ENCODE assay signal across 8 cellular contexts in genomic region chr17:164536-165235, GRCh38. TPM values are rescaled to one million over a fixed set of nuclear protein-coding genes. Genes with fewer than 3 reads are reported as not detected.
DNase-seq lines count a peak whose midpoint lies in the region; ATAC-seq and TF ChIP-seq lines count a peak whose summit lies in the region.

No MANE protein-coding gene starts in this region.

- H3K36me3 ChIP-seq in endodermal cell (ENCODE audit: control insufficient read depth, insufficient read depth, low read length), result no peaks in the 10 kb centered on the region

- ATAC-seq in HG02588 (IDR thresholded peaks at IDR 0.05; ENCODE audit: unreplicated experiment) (no peak), GM19324 (IDR thresholded peaks at IDR 0.05; ENCODE audit: low FRiP score, unreplicated experiment) (no peak)

- H3K27ac Mint-ChIP-seq in endodermal cell, result no peak overlapping the region

- WGBS in endodermal cell (ENCODE audit: insufficient coverage in 1 of 2, insufficient read length in 1 of 2), 2 experiments, result 82 to 91% methylated on average over 6 to 14 of the region's 14 CpGs

- no peaks in the 10 kb centered on the region for H3K27me3 ChIP-seq in endodermal cell (ENCODE audit: control insufficient read depth, insufficient read depth, low read length, poor library complexity, severe bottlenecking)

- H3K9me3 Mint-ChIP-seq in endodermal cell, result no peaks in the 10 kb centered on the region

- no peak overlapping the region for H3K4me3 ChIP-seq in AG09309 (ENCODE audit: control insufficient read depth, low read depth, low read length)
- H3K4me3 ChIP-seq in endodermal cell (ENCODE audit: low read length), result no peak overlapping the region

- DNase-seq in AG09309 (ENCODE audit: low read depth) (peak; percentile 11), GM04504 (ENCODE audit: low read depth) (peak; percentile 13), SHP77 (lab: John Stamatoyannopoulos, UW) (peak; percentile 58 to 71), endodermal cell (peak; percentile 90), mucosa of gallbladder (ENCODE audit: low spot score) (peak; percentile 57), NCI-H146 treated with DMSO at 0.1 percent for 48 hours (lab: John Stamatoyannopoulos, UW; ENCODE audit: unreplicated experiment) (no peak)

- H3K27me3 Mint-ChIP-seq in endodermal cell (ENCODE audit: insufficient read depth), result peaks cover 2% of the 10 kb centered on the region

- TF ChIP-seq CTCF in AG09309 (IDR thresholded peaks at IDR 0.05; ENCODE audit: control insufficient read depth, insufficient read depth, low read depth, low read length, missing control alignments) (peak; percentile 61), endodermal cell (conservative IDR thresholded peaks at IDR 0.05) (peak; percentile 79)

- no peaks in the 10 kb centered on the region for H3K36me3 Mint-ChIP-seq in endodermal cell (ENCODE audit: low read depth)

- H3K4me1 Mint-ChIP-seq in endodermal cell, result no peaks in the 10 kb centered on the region

- no peak overlapping the region for H3K9ac ChIP-seq in endodermal cell (ENCODE audit: extremely low read depth, low read length, poor library complexity, severe bottlenecking)

- no peaks in the 10 kb centered on the region for H3K4me1 ChIP-seq in endodermal cell (ENCODE audit: control insufficient read depth, insufficient read depth, low read length)

- H3K9me3 ChIP-seq in endodermal cell (ENCODE audit: control insufficient read depth, low read length), result no peaks in the 10 kb centered on the region

- peak overlapping the region; percentile 24 for H3K27ac ChIP-seq in endodermal cell (ENCODE audit: low read depth, low read length)

- no peak overlapping the region for H3K4me3 Mint-ChIP-seq in endodermal cell

RNA-seq across cellular contexts. Expression of gene DOC2B, which starts 16.8 kb away (rescaled TPM):
- total RNA-seq in endodermal cell, result 1 to 10 TPM; 1.4 to 2.6 TPM
- 4.2 TPM for polyA plus RNA-seq in endodermal cell (2013, experiment 1 of 2)
- polyA plus RNA-seq in endodermal cell (2013, experiment 2 of 2), result 3.7 TPM
- 4.5 TPM for total RNA-seq in mucosa of gallbladder

RNA-seq across cellular contexts. Expression of gene SCGB1C2, which starts 27.3 kb away (rescaled TPM):
- total RNA-seq in endodermal cell (not detected), mucosa of gallbladder (not detected)
- polyA plus RNA-seq in endodermal cell (2013, experiment 1 of 2), result not detected
- not detected for polyA plus RNA-seq in endodermal cell (2013, experiment 2 of 2)
